In the genomic region with DNA sequence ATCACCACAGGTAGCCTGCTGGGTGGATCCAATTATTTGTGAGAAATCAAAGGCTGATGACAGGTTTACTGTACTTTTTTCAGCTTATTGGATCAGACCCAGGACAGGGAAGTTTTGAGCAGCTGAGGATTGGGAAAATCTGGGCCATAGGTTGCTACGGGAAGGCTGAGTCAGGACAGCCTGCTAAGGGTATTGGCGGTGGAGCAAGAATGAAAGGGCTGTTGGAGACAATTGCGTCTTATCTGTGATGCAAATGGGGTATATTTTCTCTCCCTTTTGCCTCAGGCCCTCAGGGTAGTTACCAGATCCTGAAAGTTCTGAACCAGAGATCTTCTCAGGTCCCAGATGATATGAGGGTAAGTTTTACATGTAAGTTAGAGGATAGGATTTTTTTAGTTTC, we compare ENCODE assay signal across 29 cellular contexts.
"Had no signal": no experiment of that assay in that cellular context is flagged by ENCODE, and none has a peak within 500 bp of the region (broad histone marks: within the 10 kb centered on the region; RNA-seq: fewer than 3 reads in every experiment).

No MANE protein-coding gene starts in this region.

- H3K4me3 ChIP-seq: body of pancreas, esophagus muscularis mucosa, gastrocnemius medialis, heart left ventricle had no signal

- H3K27me3 ChIP-seq: body of pancreas, esophagus muscularis mucosa, foreskin keratinocyte, gastrocnemius medialis, heart left ventricle had no signal

- H3K36me3 ChIP-seq: esophagus muscularis mucosa, gastrocnemius medialis, heart left ventricle had no signal

- H3K27me3 Mint-ChIP-seq: activated CD4-positive, alpha-beta memory T cell treated with anti-CD3 and anti-CD28 coated beads, Interleukin-2, amount 10 ng/mL, durations not matched to agents 7 days and 5 days; activated CD4-positive, alpha-beta T cell treated with anti-CD3 and anti-CD28 coated beads, Interleukin-2, amount 10 ng/mL, durations not matched to agents 7 days and 5 days; effector memory CD8-positive, alpha-beta T cell; T-helper 17 cell had no signal

- H3K4me1 Mint-ChIP-seq: activated CD4-positive, alpha-beta memory T cell treated with anti-CD3 and anti-CD28 coated beads, Interleukin-2, amount 10 ng/mL, durations not matched to agents 7 days and 5 days; activated CD4-positive, alpha-beta T cell treated with anti-CD3 and anti-CD28 coated beads, Interleukin-2, amount 10 ng/mL, durations not matched to agents 7 days and 5 days; activated T-helper 17 cell treated with anti-CD3 and anti-CD28 coated beads, Interleukin-2, amount 50 U/mL, for 72 hours; T-helper 17 cell had no signal

- DNase-seq: activated CD4-positive, alpha-beta memory T cell treated with anti-CD3 and anti-CD28 coated beads, Interleukin-2, amount 10 ng/mL, durations not matched to agents 7 days and 5 days; activated CD4-positive, alpha-beta T cell treated with anti-CD3 and anti-CD28 coated beads for 1 hour; activated CD4-positive, alpha-beta T cell treated with anti-CD3 and anti-CD28 coated beads for 4 hours; activated CD4-positive, alpha-beta T cell treated with anti-CD3 and anti-CD28 coated beads, Interleukin-2, amount 10 ng/mL, durations not matched to agents 7 days and 5 days; activated CD4-positive, alpha-beta T cell treated with anti-CD3 and anti-CD28 coated beads, Interleukin-2, amount 50 U/mL, for 4 hours; activated CD8-positive, alpha-beta memory T cell treated with anti-CD3 and anti-CD28 coated beads for 24 hours; activated effector memory CD4-positive, alpha-beta T cell treated with Interleukin-2 at 50 U/mL for 16 hours; activated gamma-delta T cell treated with Interleukin-2 at 50 U/mL for 16 hours; activated naive CD4-positive, alpha-beta T cell treated with anti-CD3 and anti-CD28 coated beads, Interleukin-2, amount 50 U/mL, for 16 hours; activated naive CD4-positive, alpha-beta T cell treated with Interleukin-2 at 50 U/mL for 16 hours; activated T-cell treated with anti-CD3 and anti-CD28 coated beads, Interleukin-2, amount 50 U/mL, for 4 hours; amniotic stem cell; aorta; body of pancreas; caudate nucleus; cortex of kidney; dermis blood vessel endothelial cell; effector CD4-positive, alpha-beta T cell; effector memory CD8-positive, alpha-beta T cell; erythroblast; gastrocnemius medialis; glutamatergic neuron; heart left ventricle; T-helper 1 cell; T-helper 17 cell had no signal

- H3K4me3 Mint-ChIP-seq: activated CD4-positive, alpha-beta memory T cell treated with anti-CD3 and anti-CD28 coated beads, Interleukin-2, amount 10 ng/mL, durations not matched to agents 7 days and 5 days; activated CD4-positive, alpha-beta T cell treated with anti-CD3 and anti-CD28 coated beads, Interleukin-2, amount 10 ng/mL, durations not matched to agents 7 days and 5 days; activated naive CD8-positive, alpha-beta T cell; activated T-cell treated with anti-CD3 and anti-CD28 coated beads, Interleukin-2, amount 50 U/mL, for 4 hours; activated T-helper 17 cell treated with anti-CD3 and anti-CD28 coated beads, Interleukin-2, amount 50 U/mL, for 72 hours; effector memory CD8-positive, alpha-beta T cell; T-helper 17 cell had no signal

- H3K27ac ChIP-seq: body of pancreas, esophagus muscularis mucosa, foreskin keratinocyte, gastrocnemius medialis, heart left ventricle had no signal

- H3K4me1 ChIP-seq: body of pancreas, esophagus muscularis mucosa, foreskin keratinocyte, gastrocnemius medialis, heart left ventricle had no signal

- ATAC-seq: activated T-cell treated with anti-CD3 and anti-CD28 coated beads, Interleukin-2, amount 50 U/mL, for 4 hours; activated T-helper 17 cell treated with anti-CD3 and anti-CD28 coated beads, Interleukin-2, amount 50 U/mL, for 72 hours; body of pancreas; effector memory CD8-positive, alpha-beta T cell; foreskin keratinocyte; gastrocnemius medialis; heart left ventricle; T-helper 17 cell had no signal

- H3K27ac Mint-ChIP-seq: activated CD4-positive, alpha-beta memory T cell treated with anti-CD3 and anti-CD28 coated beads, Interleukin-2, amount 10 ng/mL, durations not matched to agents 7 days and 5 days; activated CD4-positive, alpha-beta T cell treated with anti-CD3 and anti-CD28 coated beads, Interleukin-2, amount 10 ng/mL, durations not matched to agents 7 days and 5 days; activated naive CD8-positive, alpha-beta T cell; activated T-helper 17 cell treated with anti-CD3 and anti-CD28 coated beads, Interleukin-2, amount 50 U/mL, for 72 hours; effector memory CD8-positive, alpha-beta T cell; T-helper 17 cell had no signal
